ENCODE assay signal across 13 cellular contexts in the genomic region with DNA sequence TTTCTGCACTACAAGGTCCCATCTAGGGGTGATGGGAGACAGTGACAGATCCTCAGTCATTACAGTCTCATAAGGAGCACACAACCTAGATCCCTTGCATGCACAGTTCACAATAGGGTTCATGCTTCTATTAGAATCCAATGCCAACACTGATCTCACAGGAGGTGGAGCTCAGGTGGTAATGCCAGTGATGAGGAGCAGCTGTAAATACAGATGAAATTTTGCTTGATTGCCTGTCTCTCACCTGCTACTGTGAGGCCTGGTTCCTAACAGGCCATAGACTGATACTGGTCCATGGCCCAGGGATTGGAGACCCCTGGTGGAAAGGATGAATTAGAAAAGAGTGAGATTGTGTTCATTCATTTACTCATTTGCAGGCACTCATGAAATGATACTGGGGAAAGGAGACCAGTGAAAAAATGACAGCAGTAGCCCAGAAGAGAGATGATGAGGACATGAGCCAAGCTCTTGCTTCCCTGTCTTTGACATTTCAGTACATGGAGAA.
A peak's percentile ranks its signal among the peaks of the same experiment; 100 is the strongest.
DNase-seq lines count a peak whose midpoint lies in the region; ATAC-seq and TF ChIP-seq lines count a peak whose summit lies in the region.
"Had no signal": no experiment of that assay in that cellular context is flagged by ENCODE, and none has a peak within 500 bp of the region (broad histone marks: within the 10 kb centered on the region; RNA-seq: fewer than 3 reads in every experiment).

No MANE protein-coding gene starts in this region.

- H3K4me2 ChIP-seq in HCT116 (ENCODE audit: low read length) (no peak overlapping the region), MM.1S (ENCODE audit: low read depth, low read length) (no peak overlapping the region)

- H3K9me2 ChIP-seq in HCT116 (ENCODE audit: insufficient read depth) (no peaks in the 10 kb centered on the region), MM.1S (replicated peaks; ENCODE audit: insufficient read depth, low read length) (no peaks in the 10 kb centered on the region)

- no peaks in the 10 kb centered on the region for H3K36me3 ChIP-seq in HCT116 (ENCODE audit: control insufficient read depth in 1 of 2, insufficient read depth in 2 of 2, low read length in 2 of 2)
- no peaks in the 10 kb centered on the region for H3K36me3 ChIP-seq in MM.1S (replicated peaks; ENCODE audit: insufficient read depth, low read length)
- H3K36me3 ChIP-seq: ascending aorta, pancreas, transverse colon had no signal

- H3K27ac Mint-ChIP-seq in activated naive CD8-positive, alpha-beta T cell, result no peak overlapping the region

- H3K9ac ChIP-seq in HCT116 (ENCODE audit: low read length) (no peak overlapping the region), MM.1S (ENCODE audit: low read length) (no peak overlapping the region)

- no peak overlapping the region for H2AFZ ChIP-seq in HCT116 (ENCODE audit: low read depth, low read length, poor library complexity, severe bottlenecking)
- H2AFZ ChIP-seq in MM.1S (ENCODE audit: low read length), result no peak overlapping the region

- peak; percentile 34; the same call in 1 of the 2 replicates for TF ChIP-seq RAD21 in HCT116 (IDR thresholded peaks at IDR 0.05; ENCODE audit: low read depth)

- no peaks in the 10 kb centered on the region for H3F3A ChIP-seq in MM.1S (ENCODE audit: insufficient read depth, low read length)

- H3K27me3 Mint-ChIP-seq in activated naive CD8-positive, alpha-beta T cell, result no peaks in the 10 kb centered on the region

- TF ChIP-seq CTCF in HCT116 (IDR thresholded peaks at IDR 0.05 in 2 of 3, conservative IDR thresholded peaks at IDR 0.05 in 1 of 3; ENCODE audit: borderline replicate concordance in 1 of 3, insufficient read depth in 1 of 3, low read depth in 2 of 3, low read length in 2 of 3), result peak in 1 of 3 experiments; percentile 3; a peak in 1 of 6 replicates
- no peak for TF ChIP-seq CTCF in MM.1S (IDR thresholded peaks at IDR 0.05; ENCODE audit: low read length)

- H3K4me1 ChIP-seq in HCT116 (ENCODE audit: control insufficient read depth in 1 of 2, insufficient read depth in 2 of 2, low read length in 2 of 2) (peaks cover 0 to 7% of the 10 kb centered on the region in 2 experiments; a peak in 1 of 4 replicates), MM.1S (ENCODE audit: low read length) (no peaks in the 10 kb centered on the region)
- H3K4me1 ChIP-seq: ascending aorta, pancreas, transverse colon had no signal

- H3K9me3 Mint-ChIP-seq in activated naive CD8-positive, alpha-beta T cell (ENCODE audit: low read depth), result no peaks in the 10 kb centered on the region

- no peaks in the 10 kb centered on the region for H3K27me3 ChIP-seq in HCT116 (ENCODE audit: insufficient read depth, low read length)
- H3K27me3 ChIP-seq in MM.1S (replicated peaks; ENCODE audit: insufficient read depth, low read length), result no peaks in the 10 kb centered on the region
- H3K27me3 ChIP-seq: ascending aorta, pancreas, transverse colon had no signal

- TF ChIP-seq POLR2A in HCT116 (IDR thresholded peaks at IDR 0.05; ENCODE audit: borderline replicate concordance, extremely low read depth, insufficient read depth, insufficient read length), result no peak

- DNase-seq in NCI-H748 (lab: John Stamatoyannopoulos, UW; ENCODE audit: unreplicated experiment), result peak; percentile 1
- DNase-seq in NCI-H748 treated with DMSO at 0.1 percent for 48 hours (lab: John Stamatoyannopoulos, UW), result no peak
- DNase-seq in HCT116 (ENCODE audit: low read depth, low spot score), result no peak
- peak; percentile 14 for DNase-seq in foreskin melanocyte
- no peak for DNase-seq in MM.1S
- DNase-seq in stimulated activated CD4-positive, alpha-beta T cell treated with anti-CD3 and anti-CD28 coated beads, Interleukin-2, amount 100 ng/mL, for 24 hours, result no peak
- DNase-seq in GM03348 (ENCODE audit: low spot score), result no peak
- DNase-seq: NCI-H1092, NCI-H226, pancreas, transverse colon had no signal

- no peaks in the 10 kb centered on the region for H3K36me3 Mint-ChIP-seq in activated naive CD8-positive, alpha-beta T cell

- H4K20me1 ChIP-seq in HCT116 (ENCODE audit: insufficient read depth), result no peaks in the 10 kb centered on the region
- no peaks in the 10 kb centered on the region for H4K20me1 ChIP-seq in MM.1S (ENCODE audit: insufficient read depth, low read length)

- no TSS peak for BruUV-seq in HCT116 (replicated peaks; lab: Mats Ljungman, UMichigan)

- H3K4me3 ChIP-seq in HCT116 (replicated peaks in 1 of 2; ENCODE audit: low read depth in 1 of 2, low read length in 2 of 2) (no peak overlapping the region), MM.1S (ENCODE audit: low read length) (no peak overlapping the region)
- H3K4me3 ChIP-seq: ascending aorta, pancreas, transverse colon had no signal

- H3K27ac ChIP-seq in HCT116 (ENCODE audit: low read depth, low read length), result no peak overlapping the region
- no peak overlapping the region for H3K27ac ChIP-seq in MM.1S (ENCODE audit: low read length)
- H3K27ac ChIP-seq: ascending aorta, pancreas, transverse colon had no signal

- RAD21 ChIA-PET in HCT116 (lab: Charles Lee; ENCODE audit: low non-redundant PET in 1 of 2, low total read pairs in 2 of 2, uncharacterized antibody in 2 of 2, unreplicated experiment in 2 of 2), result no interaction called here

- H3K4me1 Mint-ChIP-seq in activated naive CD8-positive, alpha-beta T cell (ENCODE audit: low read depth), result peaks cover 26% of the 10 kb centered on the region

- CTCF ChIA-PET in HCT116 (lab: Charles Lee), result interaction anchor here (0.6 kb wide), 1 partner anchor 8 kb away, joined by 3 read pairs; no protein-coding TSS in a partner anchor

- H3K9me3 ChIP-seq in HCT116 (ENCODE audit: control insufficient read depth in 1 of 2, insufficient read depth in 1 of 2, low read depth in 1 of 2, low read length in 2 of 2) (no peaks in the 10 kb centered on the region), MM.1S (replicated peaks; ENCODE audit: insufficient read depth, low read length) (no peaks in the 10 kb centered on the region)
- H3K9me3 ChIP-seq: ascending aorta, pancreas, transverse colon had no signal

- POLR2A ChIA-PET in HCT116 (lab: Charles Lee), result no interaction called here

- intact Hi-C loops in HCT116 (cut with micrococcal nuclease), result no loop called here

- H3K79me2 ChIP-seq in HCT116 (ENCODE audit: insufficient read depth, low read length) (no peaks in the 10 kb centered on the region), MM.1S (ENCODE audit: low read length) (no peaks in the 10 kb centered on the region)

- no peak for ATAC-seq in HCT116
- ATAC-seq: pancreas had no signal

- H3K4me3 Mint-ChIP-seq in activated naive CD8-positive, alpha-beta T cell, result peak overlapping the region; percentile 53

TF ChIP-seq in HCT116, 20 proteins besides CTCF, POLR2A, EP300 and RAD21:
- TF ChIP-seq EZH2 (IDR thresholded peaks at IDR 0.05) (no peak), ELF1 (IDR thresholded peaks at IDR 0.05; ENCODE audit: borderline replicate concordance, low read depth) (no peak), YY1 (IDR thresholded peaks at IDR 0.05; ENCODE audit: extremely low read depth, insufficient replicate concordance, low read depth, low read length) (no peak), ZNF274 (IDR thresholded peaks at IDR 0.05; ENCODE audit: low read depth, low read length) (no peak), CEBPB (IDR thresholded peaks at IDR 0.05; ENCODE audit: low read depth) (no peak), ZFX (IDR thresholded peaks at IDR 0.05) (no peak), SP1 (IDR thresholded peaks at IDR 0.05; ENCODE audit: low read depth) (no peak)
- TF ChIP-seq, protein P1, sequence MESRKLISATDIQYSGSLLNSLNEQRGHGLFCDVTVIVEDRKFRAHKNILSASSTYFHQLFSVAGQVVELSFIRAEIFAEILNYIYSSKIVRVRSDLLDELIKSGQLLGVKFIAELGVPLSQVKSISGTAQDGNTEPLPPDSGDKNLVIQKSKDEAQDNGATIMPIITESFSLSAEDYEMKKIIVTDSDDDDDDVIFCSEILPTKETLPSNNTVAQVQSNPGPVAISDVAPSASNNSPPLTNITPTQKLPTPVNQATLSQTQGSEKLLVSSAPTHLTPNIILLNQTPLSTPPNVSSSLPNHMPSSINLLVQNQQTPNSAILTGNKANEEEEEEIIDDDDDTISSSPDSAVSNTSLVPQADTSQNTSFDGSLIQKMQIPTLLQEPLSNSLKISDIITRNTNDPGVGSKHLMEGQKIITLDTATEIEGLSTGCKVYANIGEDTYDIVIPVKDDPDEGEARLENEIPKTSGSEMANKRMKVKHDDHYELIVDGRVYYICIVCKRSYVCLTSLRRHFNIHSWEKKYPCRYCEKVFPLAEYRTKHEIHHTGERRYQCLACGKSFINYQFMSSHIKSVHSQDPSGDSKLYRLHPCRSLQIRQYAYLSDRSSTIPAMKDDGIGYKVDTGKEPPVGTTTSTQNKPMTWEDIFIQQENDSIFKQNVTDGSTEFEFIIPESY (IDR thresholded peaks at IDR 0.05; ENCODE audit: extremely low read depth, insufficient replicate concordance, low read length), result no peak
- TF ChIP-seq, protein P2, sequence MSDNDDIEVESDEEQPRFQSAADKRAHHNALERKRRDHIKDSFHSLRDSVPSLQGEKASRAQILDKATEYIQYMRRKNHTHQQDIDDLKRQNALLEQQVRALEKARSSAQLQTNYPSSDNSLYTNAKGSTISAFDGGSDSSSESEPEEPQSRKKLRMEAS (IDR thresholded peaks at IDR 0.05), result no peak

Comparison
In these comparisons a context has a peak if more than half of its experiments do, and no peak if none do; other contexts are left out.
1. DNase-seq: peak in NCI-H748 (single experiment) and foreskin melanocyte (single experiment); none in NCI-H748 treated with DMSO at 0.1 percent for 48 hours (single experiment), HCT116 (single experiment), MM.1S (single experiment), stimulated activated CD4-positive, alpha-beta T cell treated with anti-CD3 and anti-CD28 coated beads, Interleukin-2, amount 100 ng/mL, for 24 hours (0 of 2) and GM03348 (single experiment).